In genomic region chr3:112531358-112531781, GRCh38 we compare ENCODE assay signal across 9 cellular contexts. TPM values are rescaled to one million over a fixed set of nuclear protein-coding genes. Genes with fewer than 3 reads are reported as not detected.
DNase-seq lines count a peak whose midpoint lies in the region; ATAC-seq, FAIRE-seq and TF ChIP-seq lines count a peak whose summit lies in the region.
"Had no signal": no experiment of that assay in that cellular context is flagged by ENCODE, and none has a peak within 500 bp of the region (broad histone marks: within the 10 kb centered on the region; RNA-seq: fewer than 3 reads in every experiment).

No MANE protein-coding gene starts in this region.

- H3K4me3 ChIP-seq in CD8-positive, alpha-beta T cell (ENCODE audit: low read depth, low read length) = no peak overlapping the region
- H3K4me3 ChIP-seq in WI38 (ENCODE audit: low read depth, low read length) = no peak overlapping the region

- no peaks in the 10 kb centered on the region for H3K9me3 Mint-ChIP-seq in CD8-positive, alpha-beta T cell
- no peaks in the 10 kb centered on the region for H3K9me3 Mint-ChIP-seq in immature natural killer cell
- H3K9me3 Mint-ChIP-seq: IgD-negative memory B cell had no signal

- ATAC-seq in CD8-positive, alpha-beta T cell = peak; percentile 20
- ATAC-seq in GM18867 (IDR thresholded peaks at IDR 0.05; ENCODE audit: unreplicated experiment) (no peak), HG03521 (IDR thresholded peaks at IDR 0.05; ENCODE audit: unreplicated experiment) (no peak)

- no peak for DNase-seq in CD8-positive, alpha-beta T cell
- DNase-seq in HS-5 (ENCODE audit: low read depth) = peak; percentile 5
- peak; percentile 11 to 19 (median 14) for DNase-seq in immature natural killer cell
- DNase-seq in urothelium cell line (ENCODE audit: low spot score) = peak; percentile 17
- no peak for DNase-seq in stimulated activated CD4-positive, alpha-beta T cell treated with anti-CD3 and anti-CD28 coated beads, Interleukin-1b, Interleukin-23, amount 100 ng/mL, for 48 hours

- no peaks in the 10 kb centered on the region for H3K9me3 ChIP-seq in CD8-positive, alpha-beta T cell (ENCODE audit: low read length)

- no peak overlapping the region for H3K4me3 Mint-ChIP-seq in CD8-positive, alpha-beta T cell
- no peak overlapping the region for H3K4me3 Mint-ChIP-seq in immature natural killer cell
- H3K4me3 Mint-ChIP-seq: IgD-negative memory B cell had no signal

- no peak for FAIRE-seq in urothelium cell line (lab: Jason Lieb, UNC)

- intact Hi-C loops in CD8-positive, alpha-beta T cell (cut with DNase I, micrococcal nuclease) = loop anchor here in 1 of 2 experiments (1.0 to 2.0 kb wide), 4 partner anchors 204 to 419 kb away; no protein-coding TSS in a partner anchor

- no peaks in the 10 kb centered on the region for H3K4me1 Mint-ChIP-seq in CD8-positive, alpha-beta T cell (ENCODE audit: low read depth)
- no peaks in the 10 kb centered on the region for H3K4me1 Mint-ChIP-seq in immature natural killer cell

- H3K27ac Mint-ChIP-seq in CD8-positive, alpha-beta T cell = peak overlapping the region; percentile 39
- peak overlapping the region in 2 of 6 donors; percentile 15 to 80 for H3K27ac Mint-ChIP-seq in immature natural killer cell

- no peaks in the 10 kb centered on the region for H3K4me1 ChIP-seq in CD8-positive, alpha-beta T cell (ENCODE audit: insufficient read depth, low read length)

- no peak overlapping the region for H3K27ac ChIP-seq in CD8-positive, alpha-beta T cell (ENCODE audit: low read depth, low read length)

- POLR2A ChIA-PET in CD8-positive, alpha-beta T cell (lab: Charles Lee) = no interaction called here

- CTCF ChIA-PET in CD8-positive, alpha-beta T cell (lab: Charles Lee) = interaction anchor here (0.6 to 1.3 kb wide), 12 partner anchors 17 to 425 kb away, joined by 3 to 7 read pairs (median 3); partner anchors contain the start of gene CD200

- peaks cover 22% of the 10 kb centered on the region for H3K36me3 ChIP-seq in CD8-positive, alpha-beta T cell (ENCODE audit: insufficient read depth, low read length)

- H3K27me3 Mint-ChIP-seq in CD8-positive, alpha-beta T cell (ENCODE audit: low read depth) = no peaks in the 10 kb centered on the region
- no peaks in the 10 kb centered on the region for H3K27me3 Mint-ChIP-seq in immature natural killer cell (ENCODE audit: low read depth in 3 of 3)
- H3K27me3 Mint-ChIP-seq: IgD-negative memory B cell had no signal

- TF ChIP-seq CTCF in CD8-positive, alpha-beta T cell (IDR thresholded peaks at IDR 0.05) = peak; percentile 78
- 0 out of 2 replicates have a peak, but pooled peaks have one; percentile 17 for TF ChIP-seq CTCF in WI38 (IDR thresholded peaks at IDR 0.05; ENCODE audit: low read depth, low read length)

- H3K27me3 ChIP-seq in CD8-positive, alpha-beta T cell (ENCODE audit: insufficient read depth, low read length) = no peaks in the 10 kb centered on the region

- peaks cover 69% of the 10 kb centered on the region for H3K36me3 Mint-ChIP-seq in CD8-positive, alpha-beta T cell
- H3K36me3 Mint-ChIP-seq in immature natural killer cell = peaks cover 14 to 45% (median 26%) of the 10 kb centered on the region in 3 donors
- H3K36me3 Mint-ChIP-seq: IgD-negative memory B cell had no signal

RNA-seq across cellular contexts. Expression of gene ATG3, which starts 30.4 kb away (rescaled TPM):
- total RNA-seq in CD8-positive, alpha-beta T cell = 10 to 100 TPM; 50.0 to 54.4 TPM
- 100 to 1,000 TPM in 1 of 3 donors, 10 to 100 TPM in 2; 53.9 to 120 (median 62.8) TPM for polyA plus RNA-seq in immature natural killer cell

RNA-seq across cellular contexts. Expression of gene SLC35A5, which starts 30.5 kb away (rescaled TPM):
- total RNA-seq in CD8-positive, alpha-beta T cell = 1 to 10 TPM; 4.4 to 6.1 TPM
- polyA plus RNA-seq in immature natural killer cell = 10 to 100 TPM in 2 of 3 donors, 1 to 10 TPM in 1; 7.6 to 20.1 (median 16.7) TPM

RNA-seq across cellular contexts. Expression of gene BTLA, which starts 32.1 kb away (rescaled TPM):
- total RNA-seq in CD8-positive, alpha-beta T cell = 1 to 10 TPM; 3.0 to 4.6 TPM
- 1 to 10 TPM in 1 of 3 donors, not detected in 2; 1.1 TPM for polyA plus RNA-seq in immature natural killer cell

Comparison
In these comparisons a context has a peak if more than half of its experiments do, and no peak if none do; other contexts are left out.
1. DNase-seq: peak in HS-5 (single experiment), immature natural killer cell (3 of 3) and urothelium cell line (single experiment); none in CD8-positive, alpha-beta T cell (0 of 7) and stimulated activated CD4-positive, alpha-beta T cell treated with anti-CD3 and anti-CD28 coated beads, Interleukin-1b, Interleukin-23, amount 100 ng/mL, for 48 hours (single experiment).